In the genomic region with DNA sequence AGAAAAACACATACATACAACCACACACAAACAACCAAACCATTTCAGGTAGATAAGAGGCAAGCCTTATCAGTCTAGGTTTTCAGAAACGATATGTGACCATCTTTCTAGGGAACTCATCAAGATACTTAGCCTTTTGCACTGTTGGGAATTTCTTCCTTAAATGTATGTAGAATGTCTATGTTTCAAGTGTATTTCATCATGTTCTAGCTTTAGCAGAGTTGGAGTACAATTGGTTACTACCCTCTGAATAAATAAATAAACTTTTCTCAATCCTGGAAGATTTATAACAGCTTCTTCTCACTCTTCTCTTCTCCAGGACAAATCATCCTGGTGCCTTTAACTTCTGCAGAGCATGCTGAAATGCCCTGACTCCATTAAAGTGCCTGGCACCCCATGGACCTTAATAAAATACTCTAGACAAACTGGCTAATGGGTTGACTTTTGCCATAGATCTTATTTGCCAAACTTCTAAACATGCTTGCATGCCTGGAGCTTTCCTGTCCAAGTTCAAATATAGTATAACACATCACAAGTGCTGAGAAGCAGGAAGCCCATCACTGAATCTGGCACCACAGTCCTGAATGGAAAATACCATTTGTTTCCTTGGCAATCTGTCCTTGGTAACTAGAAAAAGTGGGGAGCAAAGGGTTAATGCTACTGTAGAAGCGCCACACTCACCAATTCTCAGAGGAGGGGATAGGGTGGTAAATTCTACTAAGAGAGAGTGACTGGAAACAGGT, we compare ENCODE assay signal across 22 cellular contexts. TPM values are rescaled to one million over a fixed set of nuclear protein-coding genes. Genes with fewer than 3 reads are reported as not detected.
DNase-seq lines count a peak whose midpoint lies in the region; ATAC-seq and TF ChIP-seq lines count a peak whose summit lies in the region.
"Had no signal": no experiment of that assay in that cellular context is flagged by ENCODE, and none has a peak within 500 bp of the region (broad histone marks: within the 10 kb centered on the region; RNA-seq: fewer than 3 reads in every experiment).

No MANE protein-coding gene starts in this region.

- H3K27ac Mint-ChIP-seq in osteocyte (ENCODE audit: unreplicated experiment) = peak overlapping the region; percentile 24
- H3K27ac Mint-ChIP-seq: activated CD8-positive, alpha-beta T cell treated with anti-CD3 and anti-CD28 coated beads, Interleukin-2, amount 10 ng/mL, durations not matched to agents 7 days and 5 days; activated naive CD4-positive, alpha-beta T cell treated with anti-CD3 and anti-CD28 coated beads, Interleukin-2, amount 10 ng/mL, durations not matched to agents 7 days and 5 days; endodermal cell had no signal

- no peak for TF ChIP-seq CTCF in mammary epithelial cell (conservative IDR thresholded peaks at IDR 0.05 in 1 of 2, IDR thresholded peaks at IDR 0.05 in 1 of 2; ENCODE audit: extremely low read depth in 1 of 2, insufficient read depth in 1 of 2, low read depth in 1 of 2, low read length in 2 of 2)
- no peak for TF ChIP-seq CTCF in right atrium auricular region (IDR thresholded peaks at IDR 0.05)
- no peak for TF ChIP-seq CTCF in osteocyte (IDR thresholded peaks at IDR 0.05)

- no peak overlapping the region for H3K27ac ChIP-seq in mammary epithelial cell (ENCODE audit: insufficient read depth, low read depth, low read length)
- H3K27ac ChIP-seq in right atrium auricular region = peak overlapping the region; percentile 37 to 70

- 60% methylated on average over 2 of the region's 2 CpGs for WGBS in mammary epithelial cell (ENCODE audit: low coverage, missing lambda C conversion rate)

- H3K36me3 ChIP-seq in mammary epithelial cell (ENCODE audit: insufficient read depth, low read length) (no peaks in the 10 kb centered on the region), right atrium auricular region (no peaks in the 10 kb centered on the region)
- H3K36me3 ChIP-seq: BLaER1 treated with 17β-estradiol and CSF1 and Interleukin-3, amounts not matched to agents 10 nM and 100 nM had no signal

- DNase-seq in DMS153 (lab: John Stamatoyannopoulos, UW) (peak; percentile 48), mammary epithelial cell (no peak), right atrium auricular region (ENCODE audit: low spot score) (no peak), osteocyte (ENCODE audit: extremely low spot score, unreplicated experiment) (no peak), Kasumi-1 (lab: John Stamatoyannopoulos, UW) (no peak), head of caudate nucleus (no peak)
- DNase-seq in stimulated activated CD8-positive, alpha-beta memory T cell treated with anti-CD3 and anti-CD28 coated beads, Interleukin-4, amount 100 ng/mL, for 48 hours = no peak
- DNase-seq: activated CD4-positive, CD25-positive, alpha-beta regulatory T cell; activated CD8-positive, alpha-beta T cell treated with anti-CD3 and anti-CD28 coated beads, Interleukin-2, amount 10 ng/mL, durations not matched to agents 7 days and 5 days; activated naive CD4-positive, alpha-beta T cell treated with anti-CD3 and anti-CD28 coated beads, Interleukin-2, amount 10 ng/mL, durations not matched to agents 7 days and 5 days; activated T-cell treated with anti-CD3 and anti-CD28 coated beads, Interleukin-2, amount 50 U/mL, for 4 hours; aorta; cerebellar nuclear complex; endodermal cell; kidney glomerular epithelial cell; NCI-H1417; NCI-H2107; occipital lobe; SK-N-SH; stimulated activated CD4-positive, alpha-beta T cell treated with anti-CD3 and anti-CD28 coated beads, Interleukin-2, amount 100 ng/mL, for 48 hours had no signal

- intact Hi-C loops in mammary epithelial cell (cut with micrococcal nuclease) (no loop called here), head of caudate nucleus (cut with DNase I) (no loop called here)

- H3K4me1 ChIP-seq in mammary epithelial cell (ENCODE audit: insufficient read depth, low read length) = no peaks in the 10 kb centered on the region
- H3K4me1 ChIP-seq in right atrium auricular region = peaks cover 0 to 15% of the 10 kb centered on the region in 2 donors

- peaks cover 13% of the 10 kb centered on the region for H3K4me1 Mint-ChIP-seq in osteocyte (ENCODE audit: unreplicated experiment)
- H3K4me1 Mint-ChIP-seq: activated naive CD4-positive, alpha-beta T cell treated with anti-CD3 and anti-CD28 coated beads, Interleukin-2, amount 10 ng/mL, durations not matched to agents 7 days and 5 days had no signal

- H4K20me1 ChIP-seq in mammary epithelial cell (ENCODE audit: insufficient read depth, low read length) = no peaks in the 10 kb centered on the region
- H4K20me1 ChIP-seq: BLaER1 treated with 17β-estradiol and CSF1 and Interleukin-3, amounts not matched to agents 10 nM and 100 nM had no signal

- no peak for ATAC-seq in GM18858 (IDR thresholded peaks at IDR 0.05; ENCODE audit: unreplicated experiment)
- ATAC-seq: activated CD8-positive, alpha-beta T cell treated with anti-CD3 and anti-CD28 coated beads, Interleukin-2, amount 10 ng/mL, durations not matched to agents 7 days and 5 days; activated T-cell treated with anti-CD3 and anti-CD28 coated beads, Interleukin-2, amount 50 U/mL, for 4 hours had no signal

- in situ Hi-C loops in mammary epithelial cell (cut with MboI; ENCODE audit: low sequenced_read_pairs in 2 of 2) = no loop called here

- H3K36me3 Mint-ChIP-seq in osteocyte (ENCODE audit: unreplicated experiment) = peaks cover 5% of the 10 kb centered on the region
- H3K36me3 Mint-ChIP-seq: activated naive CD4-positive, alpha-beta T cell treated with anti-CD3 and anti-CD28 coated beads, Interleukin-2, amount 10 ng/mL, durations not matched to agents 7 days and 5 days had no signal

- no peaks in the 10 kb centered on the region for H3K27me3 Mint-ChIP-seq in osteocyte (ENCODE audit: unreplicated experiment)
- H3K27me3 Mint-ChIP-seq: activated naive CD4-positive, alpha-beta T cell treated with anti-CD3 and anti-CD28 coated beads, Interleukin-2, amount 10 ng/mL, durations not matched to agents 7 days and 5 days had no signal

- no peak overlapping the region for H3K4me2 ChIP-seq in mammary epithelial cell (ENCODE audit: insufficient read depth, low read depth, low read length)
- H3K4me2 ChIP-seq: SK-N-SH had no signal

- no peak overlapping the region for H3K9ac ChIP-seq in mammary epithelial cell (ENCODE audit: insufficient read depth, low read length)
- H3K9ac ChIP-seq: BLaER1 treated with 17β-estradiol and CSF1 and Interleukin-3, amounts not matched to agents 10 nM and 100 nM; SK-N-SH had no signal

- H3K9me3 Mint-ChIP-seq in osteocyte (ENCODE audit: unreplicated experiment) = peaks cover 8% of the 10 kb centered on the region

- H3K27me3 ChIP-seq in mammary epithelial cell (ENCODE audit: insufficient read depth, low read length) = no peaks in the 10 kb centered on the region
- no peaks in the 10 kb centered on the region for H3K27me3 ChIP-seq in right atrium auricular region
- H3K27me3 ChIP-seq: BLaER1 treated with 17β-estradiol and CSF1 and Interleukin-3, amounts not matched to agents 10 nM and 100 nM had no signal

- H3K4me3 Mint-ChIP-seq in osteocyte (ENCODE audit: unreplicated experiment) = no peak overlapping the region
- H3K4me3 Mint-ChIP-seq: activated CD8-positive, alpha-beta T cell treated with anti-CD3 and anti-CD28 coated beads, Interleukin-2, amount 10 ng/mL, durations not matched to agents 7 days and 5 days; activated naive CD4-positive, alpha-beta T cell treated with anti-CD3 and anti-CD28 coated beads, Interleukin-2, amount 10 ng/mL, durations not matched to agents 7 days and 5 days; activated T-cell treated with anti-CD3 and anti-CD28 coated beads, Interleukin-2, amount 50 U/mL, for 4 hours; endodermal cell had no signal

- no peak overlapping the region for H3K4me3 ChIP-seq in mammary epithelial cell (replicated peaks in 1 of 3; ENCODE audit: insufficient read depth in 1 of 3, low read depth in 2 of 3, low read length in 3 of 3)
- H3K4me3 ChIP-seq in right atrium auricular region = no peak overlapping the region
- H3K4me3 ChIP-seq: BLaER1 treated with 17β-estradiol and CSF1 and Interleukin-3, amounts not matched to agents 10 nM and 100 nM had no signal

- H2AFZ ChIP-seq in mammary epithelial cell (ENCODE audit: low read depth, low read length) = peak overlapping the region; percentile 12

- CTCF ChIA-PET in mammary epithelial cell (lab: Charles Lee; ENCODE audit: low non-redundant PET) = interaction anchor here (0.6 kb wide), 1 partner anchor 56 kb away, joined by 3 read pairs; no protein-coding TSS in a partner anchor

- peaks cover 2% of the 10 kb centered on the region for H3K9me3 ChIP-seq in mammary epithelial cell (replicated peaks; ENCODE audit: insufficient read depth, low read length)
- H3K9me3 ChIP-seq in right atrium auricular region = peaks cover 0 to 5% of the 10 kb centered on the region in 2 donors
- H3K9me3 ChIP-seq: SK-N-SH had no signal

- BruUV-seq in mammary epithelial cell (replicated peaks; lab: Mats Ljungman, UMichigan) = no TSS peak

- no peaks in the 10 kb centered on the region for H3K79me2 ChIP-seq in mammary epithelial cell (ENCODE audit: insufficient read depth, low read length)

- dilution Hi-C loops in mammary epithelial cell (cut with HindIII; ENCODE audit: low sequenced_read_pairs) = no loop called here

RNA-seq across cellular contexts. Expression of gene ZNF462, which starts 33.1 kb away (rescaled TPM):
- total RNA-seq in mammary epithelial cell (10 to 100 TPM; 28.0 to 43.9 TPM), right atrium auricular region (10 to 100 TPM; 20.9 to 30.5 TPM), osteocyte (55.0 and 57.3 TPM in 2 replicates)
- 9.1 TPM for polyA plus RNA-seq in mammary epithelial cell
- 178 TPM for polyA minus RNA-seq in mammary epithelial cell
- total RNA-seq: activated CD8-positive, alpha-beta T cell treated with anti-CD3 and anti-CD28 coated beads, Interleukin-2, amount 10 ng/mL, durations not matched to agents 7 days and 5 days had no signal
